Comparison of ENCODE assay signal across 1 cellular context in genomic region chr15:75209289-75209676, GRCh38.
TF ChIP-seq lines count a peak whose summit lies in the region.

No MANE protein-coding gene starts in this region.

TF ChIP-seq in GM12878, 131 proteins besides CTCF, POLR2A, EP300 and RAD21:
- 0 out of 2 replicates have a peak, but pooled peaks have one; percentile 13 for TF ChIP-seq BACH1 (IDR thresholded peaks at IDR 0.05; ENCODE audit: borderline replicate concordance)
- no peak for TF ChIP-seq NR2F1 (conservative IDR thresholded peaks at IDR 0.05)
- TF ChIP-seq, protein P1, sequence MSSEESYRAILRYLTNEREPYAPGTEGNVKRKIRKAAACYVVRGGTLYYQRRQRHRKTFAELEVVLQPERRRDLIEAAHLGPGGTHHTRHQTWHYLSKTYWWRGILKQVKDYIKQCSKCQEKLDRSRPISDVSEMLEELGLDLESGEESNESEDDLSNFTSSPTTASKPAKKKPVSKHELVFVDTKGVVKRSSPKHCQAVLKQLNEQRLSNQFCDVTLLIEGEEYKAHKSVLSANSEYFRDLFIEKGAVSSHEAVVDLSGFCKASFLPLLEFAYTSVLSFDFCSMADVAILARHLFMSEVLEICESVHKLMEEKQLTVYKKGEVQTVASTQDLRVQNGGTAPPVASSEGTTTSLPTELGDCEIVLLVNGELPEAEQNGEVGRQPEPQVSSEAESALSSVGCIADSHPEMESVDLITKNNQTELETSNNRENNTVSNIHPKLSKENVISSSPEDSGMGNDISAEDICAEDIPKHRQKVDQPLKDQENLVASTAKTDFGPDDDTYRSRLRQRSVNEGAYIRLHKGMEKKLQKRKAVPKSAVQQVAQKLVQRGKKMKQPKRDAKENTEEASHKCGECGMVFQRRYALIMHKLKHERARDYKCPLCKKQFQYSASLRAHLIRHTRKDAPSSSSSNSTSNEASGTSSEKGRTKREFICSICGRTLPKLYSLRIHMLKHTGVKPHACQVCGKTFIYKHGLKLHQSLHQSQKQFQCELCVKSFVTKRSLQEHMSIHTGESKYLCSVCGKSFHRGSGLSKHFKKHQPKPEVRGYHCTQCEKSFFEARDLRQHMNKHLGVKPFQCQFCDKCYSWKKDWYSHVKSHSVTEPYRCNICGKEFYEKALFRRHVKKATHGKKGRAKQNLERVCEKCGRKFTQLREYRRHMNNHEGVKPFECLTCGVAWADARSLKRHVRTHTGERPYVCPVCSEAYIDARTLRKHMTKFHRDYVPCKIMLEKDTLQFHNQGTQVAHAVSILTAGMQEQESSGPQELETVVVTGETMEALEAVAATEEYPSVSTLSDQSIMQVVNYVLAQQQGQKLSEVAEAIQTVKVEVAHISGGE (CRISPR knock-in tag; IDR thresholded peaks at IDR 0.05): no peak
